ENCODE assay signal across 9 cellular contexts in genomic region chr1:8874230-8875201, GRCh38. TPM values are rescaled to one million over a fixed set of nuclear protein-coding genes. Genes with fewer than 3 reads are reported as not detected.
DNase-seq lines count a peak whose midpoint lies in the region; ATAC-seq and TF ChIP-seq lines count a peak whose summit lies in the region.
"Had no signal": no experiment of that assay in that cellular context is flagged by ENCODE, and none has a peak within 500 bp of the region (broad histone marks: within the 10 kb centered on the region; RNA-seq: fewer than 3 reads in every experiment).

No MANE protein-coding gene starts in this region.

- no peak overlapping the region for H2AFZ ChIP-seq in OCI-LY1 (ENCODE audit: low read length)

- peaks cover 89% of the 10 kb centered on the region for H3K36me3 ChIP-seq in OCI-LY1 (ENCODE audit: insufficient read depth, low read length)
- H3K36me3 ChIP-seq in neutrophil: peaks cover 18% of the 10 kb centered on the region

- H3K9me3 ChIP-seq in OCI-LY1 (ENCODE audit: low read length): no peaks in the 10 kb centered on the region
- no peaks in the 10 kb centered on the region for H3K9me3 ChIP-seq in neutrophil

- no peaks in the 10 kb centered on the region for H3F3A ChIP-seq in OCI-LY1 (ENCODE audit: insufficient read depth, low read length)

- no peaks in the 10 kb centered on the region for H3K27me3 Mint-ChIP-seq in Calu3 (ENCODE audit: unreplicated experiment)

- peaks cover 30% of the 10 kb centered on the region for H3K4me1 Mint-ChIP-seq in Calu3 (ENCODE audit: low read depth, unreplicated experiment)

- no peaks in the 10 kb centered on the region for H3K9me2 ChIP-seq in OCI-LY1 (ENCODE audit: low read depth, low read length)

- H3K9ac ChIP-seq in OCI-LY1 (ENCODE audit: low read length): no peak overlapping the region; the same call in 1 of the 2 replicates

- H3K4me3 ChIP-seq in OCI-LY1 (ENCODE audit: low read depth, low read length, poor library complexity, severe bottlenecking) (peak overlapping the region; percentile 93), dorsolateral prefrontal cortex (peak overlapping the region in 46 of 59 donors; percentile 1 to 100 (median 32)), neutrophil (ENCODE audit: low read depth in 1 of 2, low read length in 1 of 2) (peak overlapping the region; percentile 47 to 54)

- H3K27ac ChIP-seq in OCI-LY1 (ENCODE audit: low read depth, low read length, poor library complexity, severe bottlenecking): peak overlapping the region; percentile 17
- peak overlapping the region in 57 of 59 donors; percentile 16 to 100 (median 79) for H3K27ac ChIP-seq in dorsolateral prefrontal cortex
- H3K27ac ChIP-seq in neutrophil: peak overlapping the region; percentile 95

- intact Hi-C loops in Calu3 (cut with micrococcal nuclease; ENCODE audit: unreplicated experiment) (no loop called here), dorsolateral prefrontal cortex (cut with DNase I) (loop anchor here (5.0 to 10.0 kb wide), 3 partner anchors 43 to 230 kb away; partner anchors contain the start of gene RERE (in 1 of the 2))

- H3K4me1 ChIP-seq in OCI-LY1 (ENCODE audit: insufficient read depth, low read length, severe bottlenecking) (peaks cover 49% of the 10 kb centered on the region), neutrophil (ENCODE audit: control insufficient read depth in 1 of 2, insufficient read depth in 1 of 2, low read depth in 1 of 2, low read length in 1 of 2) (peaks cover 82 to 88% of the 10 kb centered on the region in 2 experiments)

- H4K20me1 ChIP-seq in OCI-LY1 (ENCODE audit: insufficient read depth, low read length): peaks cover 11% of the 10 kb centered on the region; the same call in 1 of the 2 replicates

- peaks cover 99% of the 10 kb centered on the region for H3K36me3 Mint-ChIP-seq in Calu3 (ENCODE audit: insufficient read depth, unreplicated experiment)

- ATAC-seq in GM18867 (IDR thresholded peaks at IDR 0.05; ENCODE audit: unreplicated experiment): no peak
- ATAC-seq in HG03460 (IDR thresholded peaks at IDR 0.05; ENCODE audit: unreplicated experiment): no peak
- no peak for ATAC-seq in HG03025 (IDR thresholded peaks at IDR 0.05; ENCODE audit: low FRiP score, unreplicated experiment)

- no peak for DNase-seq in Calu3
- DNase-seq in dorsolateral prefrontal cortex: no peak
- no peak for DNase-seq in activated gamma-delta T cell (lab: John Stamatoyannopoulos, UW)
- DNase-seq: NCI-H2171 had no signal

- peaks cover 52% of the 10 kb centered on the region for H3K79me2 ChIP-seq in OCI-LY1 (ENCODE audit: insufficient read depth, low read length)

- H3K27me3 ChIP-seq in OCI-LY1 (ENCODE audit: insufficient read depth, low read length) (no peaks in the 10 kb centered on the region), dorsolateral prefrontal cortex (no peaks in the 10 kb centered on the region), neutrophil (no peaks in the 10 kb centered on the region)

- no TSS peak for BruUV-seq in Calu3 (replicated peaks; lab: Mats Ljungman, UMichigan)

- peak overlapping the region; percentile 82; the same call in 1 of the 2 replicates for H3K4me2 ChIP-seq in OCI-LY1 (ENCODE audit: low read length)

- CTCF ChIA-PET in Calu3 (lab: Charles Lee): interaction anchor here (1.0 to 1.1 kb wide), 2 partner anchors 15 to 130 kb away, joined by 3 to 4 read pairs; no protein-coding TSS in a partner anchor

- peak overlapping the region; percentile 76 for H3K4me3 Mint-ChIP-seq in Calu3 (ENCODE audit: low read depth, unreplicated experiment)

- H3K9me3 Mint-ChIP-seq in Calu3 (ENCODE audit: low read depth, unreplicated experiment): no peaks in the 10 kb centered on the region

- no peak for TF ChIP-seq CTCF in Calu3 (IDR thresholded peaks at IDR 0.05; ENCODE audit: unreplicated experiment)
- no peak for TF ChIP-seq CTCF in OCI-LY1 (IDR thresholded peaks at IDR 0.05; ENCODE audit: low read length)
- TF ChIP-seq CTCF in dorsolateral prefrontal cortex (IDR thresholded peaks at IDR 0.05 in 54 of 56, conservative IDR thresholded peaks at IDR 0.05 in 2 of 56; ENCODE audit: low read depth in 1 of 56, partially characterized antibody in 56 of 56): no peak
- no peak for TF ChIP-seq CTCF in neutrophil (IDR thresholded peaks at IDR 0.05)

- peak overlapping the region; percentile 92 for H3K27ac Mint-ChIP-seq in Calu3 (ENCODE audit: unreplicated experiment)

RNA-seq across cellular contexts. Expression of gene ENO1, which starts 4.0 kb away (rescaled TPM):
- total RNA-seq in Calu3 (2022): 1,000 and 1,003 TPM in 2 replicates
- 100 to 1,000 TPM; 469 to 938 (median 635) TPM for total RNA-seq in dorsolateral prefrontal cortex

RNA-seq across cellular contexts. Expression of gene RERE, which starts 57.1 kb away (rescaled TPM):
- total RNA-seq in Calu3 (2022) (45.9 and 52.8 TPM in 2 replicates), dorsolateral prefrontal cortex (100 to 1,000 TPM; 286 to 583 (median 367) TPM)

Comparison
In these comparisons a context has a peak if more than half of its experiments do, and no peak if none do; other contexts are left out.
1. H3K27ac ChIP-seq: peak in every context shown above with its lines; median percentile 95 in neutrophil; 79 in dorsolateral prefrontal cortex; 17 in OCI-LY1.
2. H3K4me3 ChIP-seq: peak in every context shown above with its lines; median percentile 93 in OCI-LY1; 50 in neutrophil; 32 in dorsolateral prefrontal cortex.